ENCODE assay signal across 8 cellular contexts in genomic region chr4:71270901-71271300, GRCh38.
DNase-seq lines count a peak whose midpoint lies in the region; ATAC-seq and TF ChIP-seq lines count a peak whose summit lies in the region.

No MANE protein-coding gene starts in this region.

- H3K9me3 ChIP-seq in esophagus muscularis mucosa, result no peaks in the 10 kb centered on the region

- H3K27ac Mint-ChIP-seq in endothelial cell (ENCODE audit: unreplicated experiment), result no peak overlapping the region

- peak; percentile 45 for ATAC-seq in GM19468 (IDR thresholded peaks at IDR 0.05; ENCODE audit: extremely low read depth, unreplicated experiment)
- no peak for ATAC-seq in GM18520 (IDR thresholded peaks at IDR 0.05; ENCODE audit: unreplicated experiment)

- TF ChIP-seq CTCF in endothelial cell (IDR thresholded peaks at IDR 0.05; ENCODE audit: unreplicated experiment), result peak; percentile 28
- TF ChIP-seq CTCF in esophagus muscularis mucosa (IDR thresholded peaks at IDR 0.05), result no peak

- H3K36me3 Mint-ChIP-seq in endothelial cell (ENCODE audit: low read depth, unreplicated experiment), result no peaks in the 10 kb centered on the region

- peaks cover 0 to 6% (median 5%) of the 10 kb centered on the region in 4 donors for H3K4me1 ChIP-seq in esophagus muscularis mucosa

- H3K36me3 ChIP-seq in esophagus muscularis mucosa, result no peaks in the 10 kb centered on the region

- intact Hi-C loops in esophagus muscularis mucosa (cut with DNase I), result no loop called here

- H3K4me3 ChIP-seq in esophagus muscularis mucosa, result no peak overlapping the region

- H3K4me1 Mint-ChIP-seq in endothelial cell (ENCODE audit: unreplicated experiment), result peaks cover 18% of the 10 kb centered on the region

- TF ChIP-seq POLR2A in esophagus muscularis mucosa (IDR thresholded peaks at IDR 0.05; ENCODE audit: low read depth), result no peak

- TF ChIP-seq EP300 in esophagus muscularis mucosa (IDR thresholded peaks at IDR 0.05), result no peak

- H3K27ac ChIP-seq in esophagus muscularis mucosa (replicated peaks in 1 of 4), result no peak overlapping the region

- WGBS in esophagus muscularis mucosa, result 15% methylated on average over 1 of the region's 1 CpG

- H3K27me3 ChIP-seq in esophagus muscularis mucosa, result no peaks in the 10 kb centered on the region

- DNase-seq in NCI-H446 (lab: John Stamatoyannopoulos, UW) (peak; percentile 4 to 24), NCI-H446 treated with DMSO at 0.1 percent for 48 hours (lab: John Stamatoyannopoulos, UW) (no peak), NCI-H1092 treated with DMSO at 0.1 percent for 48 hours (lab: John Stamatoyannopoulos, UW) (peak; percentile 25), endothelial cell (ENCODE audit: low spot score) (peak; percentile 63), smooth muscle cell of the brain vasculature (ENCODE audit: low read depth, low spot score) (peak; percentile 24), esophagus muscularis mucosa (ENCODE audit: extremely low spot score) (no peak)

- no peaks in the 10 kb centered on the region for H3K27me3 Mint-ChIP-seq in endothelial cell (ENCODE audit: unreplicated experiment)

- H3K9me3 Mint-ChIP-seq in endothelial cell (ENCODE audit: unreplicated experiment), result no peaks in the 10 kb centered on the region

- H3K4me3 Mint-ChIP-seq in endothelial cell (ENCODE audit: unreplicated experiment), result no peak overlapping the region

Comparison
In these comparisons a context has a peak if more than half of its experiments do, and no peak if none do; other contexts are left out.
1. DNase-seq: peak in NCI-H446 (2 of 2), NCI-H1092 treated with DMSO at 0.1 percent for 48 hours (single experiment), endothelial cell (single experiment) and smooth muscle cell of the brain vasculature (single experiment); none in NCI-H446 treated with DMSO at 0.1 percent for 48 hours (single experiment) and esophagus muscularis mucosa (single experiment).